ENCODE assay signal across 8 cellular contexts in the genomic region with DNA sequence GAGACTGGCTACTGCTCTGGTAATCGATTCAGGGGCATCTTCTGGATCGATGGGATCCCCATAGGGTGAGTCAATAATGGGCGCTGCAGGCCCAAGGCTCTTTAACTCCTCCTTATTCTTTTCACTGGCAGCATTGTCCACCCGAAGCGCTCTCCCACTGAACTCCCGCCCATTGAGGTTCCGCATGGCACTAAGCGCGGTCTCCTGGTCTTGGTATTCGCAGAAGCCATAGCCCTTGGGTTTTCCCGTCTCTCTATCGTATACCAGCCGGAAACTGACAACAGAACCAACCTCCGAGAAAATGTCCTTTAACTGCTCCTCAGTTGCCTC. TPM values are rescaled to one million over a fixed set of nuclear protein-coding genes. Genes with fewer than 3 reads are reported as not detected.
DNase-seq lines count a peak whose midpoint lies in the region; ATAC-seq, FAIRE-seq and TF ChIP-seq lines count a peak whose summit lies in the region.

No MANE protein-coding gene starts in this region.

- H3K36me3 ChIP-seq in OCI-LY1 (ENCODE audit: insufficient read depth, low read length): peaks cover 31% of the 10 kb centered on the region
- peaks cover 0 to 13% (median 0%) of the 10 kb centered on the region in 4 experiments; a peak in 1 of 8 replicates for H3K36me3 ChIP-seq in H1 (ENCODE audit: control insufficient read depth in 2 of 4, insufficient read depth in 4 of 4, low read length in 3 of 4)

- H3K9me3 Mint-ChIP-seq in natural killer cell treated with Interleukin-12 subunit alpha and Interleukin-12 subunit beta and Interleukin-15 and Interleukin-18, amount 100 ng/mL, for 72 hours: no peaks in the 10 kb centered on the region

- peak overlapping the region; percentile 67 for H4K5ac ChIP-seq in H1 (ENCODE audit: insufficient read length, low read depth, low read length)

- peaks cover 23% of the 10 kb centered on the region for H3K4me1 ChIP-seq in OCI-LY1 (ENCODE audit: insufficient read depth, low read length, severe bottlenecking)
- H3K4me1 ChIP-seq in H1 (replicated peaks in 1 of 4; ENCODE audit: control insufficient read depth in 3 of 4, insufficient read depth in 4 of 4, low read length in 3 of 4): peaks cover 2 to 13% (median 8%) of the 10 kb centered on the region in 4 experiments; a peak in 6 of 7 replicates

- H2BK120ac ChIP-seq in H1 (replicated peaks; ENCODE audit: low read depth, low read length): no peak overlapping the region

- DNase-seq in H1 (ENCODE audit: low read depth in 1 of 2, low spot score in 2 of 2) (no peak), D721Med (ENCODE audit: insufficient read length, low spot score) (no peak), COLO668 (lab: John Stamatoyannopoulos, UW; ENCODE audit: unreplicated experiment) (no peak), DMS153 (lab: John Stamatoyannopoulos, UW) (no peak)
- DNase-seq in natural killer cell treated with Interleukin-12 subunit alpha and Interleukin-12 subunit beta and Interleukin-15 and Interleukin-18, amount 100 ng/mL, for 72 hours (ENCODE audit: low spot score): no peak

- H2AFZ ChIP-seq in OCI-LY1 (ENCODE audit: low read length) (no peak overlapping the region), H1 (ENCODE audit: low read length) (peak overlapping the region; percentile 100)

- CTCF ChIA-PET in H1 (lab: Charles Lee; ENCODE audit: partially characterized antibody): interaction anchor here (0.9 kb wide), 1 partner anchor 56 kb away, joined by 3 read pairs; no protein-coding TSS in a partner anchor

- TF ChIP-seq RAD21 in H1 (IDR thresholded peaks at IDR 0.05 in 1 of 2, conservative IDR thresholded peaks at IDR 0.05 in 1 of 2; ENCODE audit: low read depth in 2 of 2, low read length in 2 of 2): no peak

- H3K4me3 ChIP-seq in OCI-LY1 (ENCODE audit: low read depth, low read length, poor library complexity, severe bottlenecking) (peak overlapping the region; percentile 75), H1 (ENCODE audit: extremely low read depth in 1 of 4, insufficient read depth in 2 of 4, low read depth in 3 of 4, low read length in 4 of 4) (peak overlapping the region; percentile 83 to 97 (median 93))

- TF ChIP-seq CTCF in OCI-LY1 (IDR thresholded peaks at IDR 0.05; ENCODE audit: low read length): no peak
- no peak for TF ChIP-seq CTCF in H1 (IDR thresholded peaks at IDR 0.05; ENCODE audit: control extremely low read depth in 1 of 3, insufficient read depth in 1 of 3, low read depth in 1 of 3, low read length in 3 of 3)
- TF ChIP-seq CTCF in D721Med (IDR thresholded peaks at IDR 0.05; ENCODE audit: insufficient read depth, missing control alignments): no peak

- peaks cover 26% of the 10 kb centered on the region for H3K36me3 Mint-ChIP-seq in natural killer cell treated with Interleukin-12 subunit alpha and Interleukin-12 subunit beta and Interleukin-15 and Interleukin-18, amount 100 ng/mL, for 72 hours

- no peak overlapping the region for H2BK20ac ChIP-seq in H1 (ENCODE audit: low read length)

- peak overlapping the region; percentile 74 for H3K9ac ChIP-seq in OCI-LY1 (ENCODE audit: low read length)
- H3K9ac ChIP-seq in H1 (replicated peaks in 1 of 4; ENCODE audit: extremely low read depth in 1 of 4, low read depth in 3 of 4, low read length in 3 of 4): peak overlapping the region; percentile 81 to 98 (median 98)

- no peak for TF ChIP-seq POLR2A in H1 (IDR thresholded peaks at IDR 0.05; ENCODE audit: control extremely low read depth in 1 of 2, low read depth in 2 of 2, low read length in 2 of 2)

- H3K4me2 ChIP-seq in OCI-LY1 (ENCODE audit: low read length): peak overlapping the region; percentile 72
- peak overlapping the region; percentile 86 to 93 for H3K4me2 ChIP-seq in H1 (ENCODE audit: insufficient read depth in 1 of 2, low read depth in 2 of 2, low read length in 2 of 2)

- no peak overlapping the region for H3K23ac ChIP-seq in H1 (ENCODE audit: insufficient read length)

- no peaks in the 10 kb centered on the region for H3K27me3 ChIP-seq in OCI-LY1 (ENCODE audit: insufficient read depth, low read length)
- no peaks in the 10 kb centered on the region for H3K27me3 ChIP-seq in H1 (replicated peaks in 1 of 4; ENCODE audit: control insufficient read depth in 3 of 4, extremely low read depth in 1 of 4, insufficient read depth in 3 of 4, low read length in 3 of 4)

- ATAC-seq in GM18520 (IDR thresholded peaks at IDR 0.05; ENCODE audit: unreplicated experiment) (peak; percentile 15), HG02588 (IDR thresholded peaks at IDR 0.05; ENCODE audit: unreplicated experiment) (peak; percentile 34)
- peak; percentile 60 to 73 for ATAC-seq in natural killer cell treated with Interleukin-12 subunit alpha and Interleukin-12 subunit beta and Interleukin-15 and Interleukin-18, amount 100 ng/mL, for 72 hours

- H3K23me2 ChIP-seq in H1 (ENCODE audit: low read depth, low read length): peaks cover 5% of the 10 kb centered on the region

- peaks cover 10% of the 10 kb centered on the region for H3K79me1 ChIP-seq in H1 (ENCODE audit: low read depth, low read length)

- H3K27ac ChIP-seq in OCI-LY1 (ENCODE audit: low read depth, low read length, poor library complexity, severe bottlenecking) (peak overlapping the region; percentile 78), H1 (ENCODE audit: low read depth, low read length) (peak overlapping the region; percentile 100)

- 4% methylated on average over 14 of the region's 14 CpGs; no CpG with 5 or more reads in 1 of the 2 experiments for WGBS in H1 (ENCODE audit: extremely low coverage in 1 of 2, insufficient coverage in 1 of 2, insufficient read length in 1 of 2, insufficient replicate concordance in 2 of 2, low coverage in 1 of 2, low lambda C conversion rate in 2 of 2, missing lambda C conversion rate in 1 of 2), 2 experiments

- H2BK15ac ChIP-seq in H1 (ENCODE audit: low read length): no peak overlapping the region

- H3K9me2 ChIP-seq in OCI-LY1 (ENCODE audit: low read depth, low read length): no peaks in the 10 kb centered on the region

- H3K14ac ChIP-seq in H1 (ENCODE audit: insufficient read length): no peak overlapping the region

- H3K9me3 ChIP-seq in OCI-LY1 (ENCODE audit: low read length): no peaks in the 10 kb centered on the region
- no peaks in the 10 kb centered on the region for H3K9me3 ChIP-seq in H1 (ENCODE audit: insufficient read depth in 2 of 2, low read depth in 1 of 2, low read length in 1 of 2)

- peaks cover 7% of the 10 kb centered on the region; the same call in 1 of the 2 replicates for H3K79me2 ChIP-seq in OCI-LY1 (ENCODE audit: insufficient read depth, low read length)
- H3K79me2 ChIP-seq in H1 (ENCODE audit: control insufficient read depth in 1 of 2, insufficient read depth in 2 of 2, low read length in 2 of 2): peaks cover 15 to 38% of the 10 kb centered on the region in 2 experiments

- FAIRE-seq in H1 (lab: Jason Lieb, UNC): no peak
- no peak for FAIRE-seq in D721Med (lab: Jason Lieb, UNC)

- H3K27ac Mint-ChIP-seq in natural killer cell treated with Interleukin-12 subunit alpha and Interleukin-12 subunit beta and Interleukin-15 and Interleukin-18, amount 100 ng/mL, for 72 hours: peak overlapping the region; percentile 99

- H3F3A ChIP-seq in OCI-LY1 (ENCODE audit: insufficient read depth, low read length): no peaks in the 10 kb centered on the region

- H3K27me3 Mint-ChIP-seq in natural killer cell treated with Interleukin-12 subunit alpha and Interleukin-12 subunit beta and Interleukin-15 and Interleukin-18, amount 100 ng/mL, for 72 hours: no peaks in the 10 kb centered on the region

- peak overlapping the region; percentile 100 for H2BK5ac ChIP-seq in H1 (ENCODE audit: low read depth, low read length)

- H4K20me1 ChIP-seq in OCI-LY1 (ENCODE audit: insufficient read depth, low read length): 0 out of 2 replicates have a peak, but pooled peaks cover 2% of the 10 kb centered on the region
- peaks cover 2% of the 10 kb centered on the region in 2 experiments for H4K20me1 ChIP-seq in H1 (replicated peaks in 1 of 2; ENCODE audit: control insufficient read depth in 1 of 2, insufficient read depth in 2 of 2, low read length in 2 of 2)

- no peak overlapping the region for H2AK5ac ChIP-seq in H1 (ENCODE audit: low read depth, low read length)

- H3K4ac ChIP-seq in H1 (replicated peaks; ENCODE audit: insufficient read length, low read depth, low read length): peak overlapping the region; percentile 60

- no peak for TF ChIP-seq EP300 in H1 (IDR thresholded peaks at IDR 0.05; ENCODE audit: borderline replicate concordance in 1 of 2, low read depth in 2 of 2, low read length in 2 of 2)

- H3K4me3 Mint-ChIP-seq in natural killer cell treated with Interleukin-12 subunit alpha and Interleukin-12 subunit beta and Interleukin-15 and Interleukin-18, amount 100 ng/mL, for 72 hours: peak overlapping the region; percentile 100

- H3K56ac ChIP-seq in H1 (replicated peaks; ENCODE audit: insufficient read length, low read depth, low read length): no peak overlapping the region

- no peak overlapping the region for H4K91ac ChIP-seq in H1 (replicated peaks; ENCODE audit: insufficient read length, low read length)

- H3K18ac ChIP-seq in H1 (ENCODE audit: extremely low read depth, low read length): peak overlapping the region; percentile 96

- POLR2A ChIA-PET in H1 (lab: Charles Lee; ENCODE audit: partially characterized antibody): interaction anchor here (0.9 kb wide), 1 partner anchor 10 kb away, joined by 3 read pairs; no protein-coding TSS in a partner anchor

- peak overlapping the region; percentile 100 for H4K8ac ChIP-seq in H1 (ENCODE audit: extremely low read depth, insufficient read depth, low read length)

- peaks cover 34 to 44% of the 10 kb centered on the region in 2 donors for H3K4me1 Mint-ChIP-seq in natural killer cell treated with Interleukin-12 subunit alpha and Interleukin-12 subunit beta and Interleukin-15 and Interleukin-18, amount 100 ng/mL, for 72 hours (ENCODE audit: low read depth in 2 of 2)

- peak overlapping the region; percentile 4; the same call in 1 of the 2 replicates for H2BK12ac ChIP-seq in H1 (ENCODE audit: low read depth, low read length)

TF ChIP-seq in H1, 55 proteins besides CTCF, POLR2A, EP300 and RAD21 (continues in another document):
- no peak for TF ChIP-seq RNF2 (IDR thresholded peaks at IDR 0.05; ENCODE audit: borderline replicate concordance, low read depth, low read length, missing control alignments, poor library complexity, severe bottlenecking)
- TF ChIP-seq TAF1 (IDR thresholded peaks at IDR 0.05; ENCODE audit: low read depth, low read length): no peak
- TF ChIP-seq CBX8 (IDR thresholded peaks at IDR 0.05; ENCODE audit: borderline replicate concordance, low read depth, low read length): no peak

RNA-seq across cellular contexts. Expression of gene CSTF2T, which starts 0.3 kb away (rescaled TPM):
- total RNA-seq in H1 (2021; fragmentation: NEBNext Ultra II Directional; extraction: Animal tissue kit (Norgen Biotek cat#: 25700)): 32.1 and 32.4 TPM in 2 replicates
- polyA plus RNA-seq in H1 (2011; rRNA removed): 9.4 and 10.0 TPM in 2 replicates
- polyA plus RNA-seq in H1 (2011; cell fraction: cytosol; rRNA removed): 13.7 TPM
- polyA plus RNA-seq in H1 (2011; cell fraction: nucleus; rRNA removed): 11.8 TPM
- 21.9 to 26.2 TPM (median 25.0 TPM) in 4 replicates for polyA plus RNA-seq in H1 (2012, experiment 1 of 2)
- 4.5 TPM for polyA plus RNA-seq in H1 (2012, experiment 2 of 2)
- polyA plus RNA-seq in H1 (2013, experiment 1 of 2): 17.0 TPM
- 16.5 TPM for polyA plus RNA-seq in H1 (2013, experiment 2 of 2)
- polyA minus RNA-seq in H1 (2011; rRNA and poly(A)+ RNA removed): 21.5 and 23.7 TPM in 2 replicates
- 8.5 TPM for polyA minus RNA-seq in H1 (2011; cell fraction: cytosol; rRNA and poly(A)+ RNA removed)
- polyA minus RNA-seq in H1 (2011; cell fraction: nucleus; rRNA and poly(A)+ RNA removed): 20.4 TPM
- total RNA-seq in natural killer cell treated with Interleukin-12 subunit alpha and Interleukin-12 subunit beta and Interleukin-15 and Interleukin-18, amount 100 ng/mL, for 72 hours: 10 to 100 TPM; 35.4 to 44.1 TPM

Comparison
In these comparisons a context has a peak if more than half of its experiments do, and no peak if none do; other contexts are left out.
1. ATAC-seq: peak in every context shown above with its lines; median percentile 66 in natural killer cell treated with Interleukin-12 subunit alpha and Interleukin-12 subunit beta and Interleukin-15 and Interleukin-18, amount 100 ng/mL, for 72 hours; 34 in HG02588; 15 in GM18520.